ENCODE assay signal across 8 cellular contexts in the genomic region with DNA sequence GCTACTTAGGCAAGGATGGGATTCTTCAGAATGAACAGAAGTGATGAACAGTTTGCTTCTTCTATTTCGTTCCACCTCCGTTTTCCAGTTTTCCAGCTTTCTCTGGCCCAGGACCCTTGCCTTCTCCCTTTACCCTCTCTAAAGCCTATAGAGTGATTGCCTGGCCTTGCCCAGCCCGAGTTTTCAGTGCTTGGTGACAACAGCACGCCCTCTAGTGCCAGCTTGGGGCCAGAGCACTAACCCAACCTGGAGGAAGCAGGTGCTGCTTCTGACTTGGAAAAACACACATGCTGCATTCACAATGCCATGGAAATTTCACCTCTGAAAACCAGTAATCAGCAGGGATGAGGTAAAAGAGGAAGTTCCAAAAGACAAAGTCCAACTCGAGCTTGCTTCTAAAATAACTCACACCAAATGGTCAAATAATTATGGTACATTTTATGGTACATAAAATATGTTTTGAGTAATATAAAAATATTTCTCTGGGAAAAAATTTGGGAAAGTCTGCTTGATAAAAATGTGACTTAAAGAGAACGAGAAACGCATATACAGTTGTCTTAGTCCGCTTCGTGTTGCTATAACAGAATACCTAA. TPM values are rescaled to one million over a fixed set of nuclear protein-coding genes. Genes with fewer than 3 reads are reported as not detected.
A peak's percentile ranks its signal among the peaks of the same experiment; 100 is the strongest.
DNase-seq lines count a peak whose midpoint lies in the region; FAIRE-seq lines count a peak whose summit lies in the region.

No MANE protein-coding gene starts in this region.

- intact Hi-C loops in head of caudate nucleus (cut with DNase I) (no loop called here), posterior vena cava (cut with DNase I) (loop anchor here (2.0 to 5.0 kb wide), 2 partner anchors 123 to 128 kb away; partner anchors contain the start of gene LGR6 (in 1 of the 2))

- FAIRE-seq in urothelium cell line (lab: Jason Lieb, UNC): no peak

- DNase-seq in activated gamma-delta T cell treated with Interleukin-2 at 50 U/mL for 16 hours (peak; percentile 71), activated gamma-delta T cell (lab: John Stamatoyannopoulos, UW) (no peak), NCI-H1092 treated with DMSO at 0.1 percent for 48 hours (lab: John Stamatoyannopoulos, UW) (peak; percentile 82), SKM-1 treated with dmso at 0.1 percent for 144 hours (lab: John Stamatoyannopoulos, UW; ENCODE audit: unreplicated experiment) (peak; percentile 53), head of caudate nucleus (peak; percentile 67 to 92 (median 80)), posterior vena cava (ENCODE audit: low spot score) (peak; percentile 88), urothelium cell line (ENCODE audit: low spot score) (peak; percentile 83)
- DNase-seq in activated naive CD4-positive, alpha-beta T cell treated with anti-CD3 and anti-CD28 coated beads, Interleukin-2, amount 50 U/mL, for 16 hours: peak; percentile 76

RNA-seq across cellular contexts. Expression of gene UBE2T, which starts 26.1 kb away (rescaled TPM):
- total RNA-seq in posterior vena cava: 1 to 10 TPM; 1.5 to 1.9 TPM

RNA-seq across cellular contexts. Expression of gene PPP1R12B, which starts 32.8 kb away (rescaled TPM):
- total RNA-seq in posterior vena cava: 100 to 1,000 TPM; 545 to 634 TPM
